35 cellular contexts compared by ENCODE assay signal in genomic region chr2:115654362-115654761, GRCh38.
"Had no signal": no experiment of that assay in that cellular context is flagged by ENCODE, and none has a peak within 500 bp of the region (broad histone marks: within the 10 kb centered on the region; RNA-seq: fewer than 3 reads in every experiment).

No MANE protein-coding gene starts in this region.

- H3K4me1 ChIP-seq: adrenal gland had no signal

- H3K9me3 ChIP-seq: adrenal gland had no signal

- H3K4me3 Mint-ChIP-seq: activated B cell treated with CpG ODN at 0.5 μM for 24 hours; activated CD4-positive, alpha-beta memory T cell treated with anti-CD3 and anti-CD28 coated beads for 36 hours; activated CD4-positive, alpha-beta T cell treated with anti-CD3 and anti-CD28 coated beads, Interleukin-2, amount 10 ng/mL, durations not matched to agents 24 days and 14 days; activated CD8-positive, alpha-beta T cell treated with anti-CD3 and anti-CD28 coated beads for 36 hours; activated naive CD4-positive, alpha-beta T cell treated with anti-CD3 and anti-CD28 coated beads for 36 hours; activated naive CD8-positive, alpha-beta T cell treated with anti-CD3 and anti-CD28 coated beads for 36 hours; activated T-cell treated with anti-CD3 and anti-CD28 coated beads, Interleukin-2, amount 50 U/mL, for 4 hours; activated T-cell treated with anti-CD3 and anti-CD28 coated beads, Interleukin-2, amount 50 U/mL, for 72 hours; activated T-helper 1 cell treated with anti-CD3 and anti-CD28 coated beads, Interleukin-12 subunit alpha, Interleukin-12 subunit beta, Interleukin-2, Interleukin-4 antibody, amounts not matched to agents 30 ng/mL and 10 ng/mL and 1 ng/mL, durations not matched to agents 14 hours and 24 hours and 36 hours; activated T-helper 17 cell treated with anti-CD3 and anti-CD28 coated beads, Interleukin-2, amount 50 U/mL, for 72 hours; brain; central memory CD8-positive, alpha-beta T cell; T-helper 1 cell treated with Interleukin-12 subunit alpha and Interleukin-12 subunit beta and Interleukin-4 antibody, amounts not matched to agents 30 μg/mL and 1 μg/mL, for 36 hours; T-helper 2 cell treated with Interferon-gamma antibody and Interleukin-4, amounts not matched to agents 5 μg/mL and 100 μg/mL, for 36 hours had no signal

- H3K27ac ChIP-seq: adrenal gland, cardiac muscle cell, VCaP had no signal

- H3K27me3 Mint-ChIP-seq: activated B cell treated with CpG ODN at 0.5 μM for 24 hours; activated CD4-positive, alpha-beta memory T cell treated with anti-CD3 and anti-CD28 coated beads for 36 hours; activated CD4-positive, alpha-beta T cell treated with anti-CD3 and anti-CD28 coated beads, Interleukin-2, amount 10 ng/mL, durations not matched to agents 24 days and 14 days; activated CD8-positive, alpha-beta T cell treated with anti-CD3 and anti-CD28 coated beads for 36 hours; activated naive CD8-positive, alpha-beta T cell treated with anti-CD3 and anti-CD28 coated beads for 36 hours; activated T-helper 17 cell treated with anti-CD3 and anti-CD28 coated beads, Interleukin-2, amount 50 U/mL, for 72 hours; brain; central memory CD8-positive, alpha-beta T cell had no signal

- H3K36me3 Mint-ChIP-seq: activated CD4-positive, alpha-beta memory T cell treated with anti-CD3 and anti-CD28 coated beads for 36 hours; activated naive CD4-positive, alpha-beta T cell treated with anti-CD3 and anti-CD28 coated beads, Interleukin-2, amount 50 U/mL, for 72 hours; activated naive CD8-positive, alpha-beta T cell treated with anti-CD3 and anti-CD28 coated beads for 36 hours; brain had no signal

- H3K27me3 ChIP-seq: adrenal gland, cardiac muscle cell had no signal

- H3K27ac Mint-ChIP-seq: activated B cell treated with CpG ODN at 0.5 μM for 24 hours; activated CD4-positive, alpha-beta memory T cell treated with anti-CD3 and anti-CD28 coated beads for 36 hours; activated CD4-positive, alpha-beta T cell treated with anti-CD3 and anti-CD28 coated beads, Interleukin-2, amount 10 ng/mL, durations not matched to agents 24 days and 14 days; activated CD8-positive, alpha-beta T cell treated with anti-CD3 and anti-CD28 coated beads for 36 hours; activated naive CD4-positive, alpha-beta T cell treated with anti-CD3 and anti-CD28 coated beads for 36 hours; activated naive CD4-positive, alpha-beta T cell treated with anti-CD3 and anti-CD28 coated beads, Interleukin-2, amount 50 U/mL, for 72 hours; activated naive CD8-positive, alpha-beta T cell treated with anti-CD3 and anti-CD28 coated beads for 36 hours; activated T-cell treated with anti-CD3 and anti-CD28 coated beads, Interleukin-2, amount 50 U/mL, for 72 hours; activated T-helper 1 cell treated with anti-CD3 and anti-CD28 coated beads, Interleukin-12 subunit alpha, Interleukin-12 subunit beta, Interleukin-2, Interleukin-4 antibody, amounts not matched to agents 30 ng/mL and 10 ng/mL and 1 ng/mL, durations not matched to agents 14 hours and 24 hours and 36 hours; activated T-helper 17 cell treated with anti-CD3 and anti-CD28 coated beads, Interleukin-2, amount 50 U/mL, for 72 hours; brain; T-helper 1 cell treated with Interleukin-12 subunit alpha and Interleukin-12 subunit beta and Interleukin-4 antibody, amounts not matched to agents 30 μg/mL and 1 μg/mL, for 36 hours; T-helper 2 cell treated with Interferon-gamma antibody and Interleukin-4, amounts not matched to agents 5 μg/mL and 100 μg/mL, for 36 hours had no signal

- H3K36me3 ChIP-seq: adrenal gland, cardiac muscle cell had no signal

- DNase-seq: activated B cell treated with CpG ODN at 0.5 μM for 24 hours; activated CD4-positive, alpha-beta memory T cell treated with anti-CD3 and anti-CD28 coated beads for 36 hours; activated CD4-positive, alpha-beta T cell treated with anti-CD3 and anti-CD28 coated beads for 4 hours; activated CD4-positive, alpha-beta T cell treated with anti-CD3 and anti-CD28 coated beads, Interleukin-2, amount 10 ng/mL, durations not matched to agents 24 days and 14 days; activated CD4-positive, alpha-beta T cell treated with anti-CD3 and anti-CD28 coated beads, Interleukin-2, amount 50 U/mL, for 1 hour; activated CD4-positive, alpha-beta T cell treated with anti-CD3 and anti-CD28 coated beads, Interleukin-2, amount 50 U/mL, for 4 hours; activated CD4-positive, CD25-positive, alpha-beta regulatory T cell treated with anti-CD3 and anti-CD28 coated beads, Interleukin-2, amount 50 U/mL, for 72 hours; activated CD8-positive, alpha-beta memory T cell treated with anti-CD3 and anti-CD28 coated beads, Interleukin-2, amount 50 U/mL, for 4 hours; activated CD8-positive, alpha-beta T cell treated with anti-CD3 and anti-CD28 coated beads for 36 hours; activated effector memory CD4-positive, alpha-beta T cell treated with anti-CD3 and anti-CD28 coated beads, Interleukin-2, amount 50 U/mL, for 16 hours; activated gamma-delta T cell treated with Interleukin-2 at 50 U/mL for 16 hours; activated naive CD4-positive, alpha-beta T cell; activated naive CD4-positive, alpha-beta T cell treated with anti-CD3 and anti-CD28 coated beads for 36 hours; activated naive CD4-positive, alpha-beta T cell treated with anti-CD3 and anti-CD28 coated beads, Interleukin-2, amount 50 U/mL, for 16 hours; activated naive CD8-positive, alpha-beta T cell treated with anti-CD3 and anti-CD28 coated beads for 36 hours; activated T-cell treated with anti-CD3 and anti-CD28 coated beads for 4 hours; activated T-cell treated with anti-CD3 and anti-CD28 coated beads, Interleukin-2, amount 50 U/mL, for 1 hour; activated T-cell treated with anti-CD3 and anti-CD28 coated beads, Interleukin-2, amount 50 U/mL, for 4 hours; activated T-cell treated with anti-CD3 and anti-CD28 coated beads, Interleukin-2, amount 50 U/mL, for 72 hours; adrenal gland; amniotic stem cell; aorta; caudate nucleus; cerebellar nuclear complex; T-helper 2 cell; T-helper 9 cell had no signal

- H3K9me3 Mint-ChIP-seq: brain had no signal

- H3K4me1 Mint-ChIP-seq: activated B cell treated with CpG ODN at 0.5 μM for 24 hours; activated CD4-positive, alpha-beta T cell treated with anti-CD3 and anti-CD28 coated beads, Interleukin-2, amount 10 ng/mL, durations not matched to agents 24 days and 14 days; activated naive CD8-positive, alpha-beta T cell treated with anti-CD3 and anti-CD28 coated beads for 36 hours; activated T-helper 17 cell treated with anti-CD3 and anti-CD28 coated beads, Interleukin-2, amount 50 U/mL, for 72 hours; brain; central memory CD8-positive, alpha-beta T cell had no signal

- ATAC-seq: activated CD8-positive, alpha-beta T cell treated with anti-CD3 and anti-CD28 coated beads for 36 hours; activated naive CD4-positive, alpha-beta T cell treated with anti-CD3 and anti-CD28 coated beads, Interleukin-2, amount 50 U/mL, for 72 hours; activated T-cell treated with anti-CD3 and anti-CD28 coated beads, Interleukin-2, amount 50 U/mL, for 4 hours; activated T-cell treated with anti-CD3 and anti-CD28 coated beads, Interleukin-2, amount 50 U/mL, for 72 hours; activated T-helper 17 cell treated with anti-CD3 and anti-CD28 coated beads, Interleukin-2, amount 50 U/mL, for 72 hours had no signal

- H3K4me3 ChIP-seq: adrenal gland, cardiac muscle cell had no signal
